11 cellular contexts compared by ENCODE assay signal in the genomic region with DNA sequence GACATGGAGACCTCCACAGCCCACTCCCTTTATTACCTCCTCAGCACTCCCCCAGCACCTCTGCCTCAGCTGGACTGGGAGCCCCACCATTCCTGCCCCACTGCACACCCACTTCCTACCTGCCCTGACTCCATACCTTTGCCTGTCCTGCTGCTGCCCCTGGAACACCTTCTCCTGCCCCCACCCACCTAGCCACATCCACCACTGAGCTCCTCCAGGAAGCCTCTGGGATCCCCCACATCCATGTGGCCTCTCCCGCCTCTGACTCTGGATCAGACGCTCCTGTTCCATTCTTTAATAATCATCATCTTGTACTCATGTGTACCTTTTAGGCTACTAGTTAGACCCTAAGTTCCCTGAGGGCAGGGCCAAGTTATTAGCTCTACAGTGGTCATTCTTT. TPM values are rescaled to one million over a fixed set of nuclear protein-coding genes. Genes with fewer than 3 reads are reported as not detected.
A peak's percentile ranks its signal among the peaks of the same experiment; 100 is the strongest.
DNase-seq lines count a peak whose midpoint lies in the region; ATAC-seq and TF ChIP-seq lines count a peak whose summit lies in the region.
"Had no signal": no experiment of that assay in that cellular context is flagged by ENCODE, and none has a peak within 500 bp of the region (broad histone marks: within the 10 kb centered on the region; RNA-seq: fewer than 3 reads in every experiment).

No MANE protein-coding gene starts in this region.

- peak overlapping the region in 9 of 10 donors; percentile 74 to 96 (median 89) for H3K27ac Mint-ChIP-seq in naive thymus-derived CD8-positive, alpha-beta T cell

- intact Hi-C loops in left ventricle myocardium inferior (cut with micrococcal nuclease) (no loop called here), Right ventricle myocardium inferior (cut with DNase I) (no loop called here), upper lobe of right lung (cut with DNase I) (loop anchor here (10.0 kb wide), 1 partner anchor 64 kb away; a partner anchor contains a TSS)

- H4K20me1 ChIP-seq in Karpas-422 (ENCODE audit: insufficient read depth, low read depth, low read length): peaks cover 14% of the 10 kb centered on the region

- H3K27me3 ChIP-seq in left ventricle myocardium inferior (ENCODE audit: low read depth) (no peaks in the 10 kb centered on the region), upper lobe of right lung (no peaks in the 10 kb centered on the region), Karpas-422 (ENCODE audit: low read length) (no peaks in the 10 kb centered on the region)
- H3K27me3 ChIP-seq: BLaER1 had no signal

- POLR2A ChIA-PET in naive thymus-derived CD8-positive, alpha-beta T cell (lab: Charles Lee): no interaction called here

- ATAC-seq in Right ventricle myocardium inferior (no peak), upper lobe of right lung (no peak)
- ATAC-seq in naive thymus-derived CD8-positive, alpha-beta T cell: no peak

- H3K4me3 Mint-ChIP-seq in naive thymus-derived CD8-positive, alpha-beta T cell: peak overlapping the region in 3 of 10 donors; percentile 26 to 53 (median 49)

- no peak overlapping the region for H3K9ac ChIP-seq in Karpas-422 (ENCODE audit: low read length)
- H3K9ac ChIP-seq: BLaER1, KMS-11 had no signal

- TF ChIP-seq CTCF in left ventricle myocardium inferior (IDR thresholded peaks at IDR 0.05; ENCODE audit: borderline replicate concordance): no peak
- no peak for TF ChIP-seq CTCF in upper lobe of right lung (IDR thresholded peaks at IDR 0.05)

- H3K9me3 Mint-ChIP-seq in naive thymus-derived CD8-positive, alpha-beta T cell: no peaks in the 10 kb centered on the region

- H3K36me3 ChIP-seq in left ventricle myocardium inferior (no peaks in the 10 kb centered on the region), upper lobe of right lung (peaks cover 5% of the 10 kb centered on the region), Karpas-422 (ENCODE audit: insufficient read depth, low read length) (0 out of 2 replicates have a peak, but pooled peaks cover 10% of the 10 kb centered on the region)

- H3K27me3 Mint-ChIP-seq in naive thymus-derived CD8-positive, alpha-beta T cell: no peaks in the 10 kb centered on the region

- peaks cover 0 to 20% (median 7%) of the 10 kb centered on the region in 3 donors for H3K36me3 Mint-ChIP-seq in naive thymus-derived CD8-positive, alpha-beta T cell

- no peak overlapping the region for H2AFZ ChIP-seq in Karpas-422 (ENCODE audit: low read length)

- H3K27ac ChIP-seq in left ventricle myocardium inferior (replicated peaks) (peak overlapping the region; percentile 100), cingulate gyrus (ENCODE audit: low read depth, low read length) (peak overlapping the region; percentile 97), upper lobe of right lung (peak overlapping the region; percentile 100), Karpas-422 (ENCODE audit: low read length) (no peak overlapping the region)
- H3K27ac ChIP-seq: BLaER1, KMS-11 had no signal

- DNase-seq in left ventricle myocardium inferior (no peak), Right ventricle myocardium inferior (ENCODE audit: missing footprints) (no peak), upper lobe of right lung (no peak), medulla oblongata (ENCODE audit: extremely low spot score) (no peak), NCI-H345 treated with DMSO at 0.1 percent for 48 hours (lab: John Stamatoyannopoulos, UW; ENCODE audit: unreplicated experiment) (no peak), Karpas-422 (no peak)
- no peak for DNase-seq in naive thymus-derived CD8-positive, alpha-beta T cell
- DNase-seq: NCI-H2171 had no signal

- no peak overlapping the region for H3K4me2 ChIP-seq in Karpas-422 (ENCODE audit: low read depth, low read length, poor library complexity, severe bottlenecking)
- H3K4me2 ChIP-seq: KMS-11 had no signal

- H3K9me3 ChIP-seq in left ventricle myocardium inferior (replicated peaks) (no peaks in the 10 kb centered on the region), upper lobe of right lung (no peaks in the 10 kb centered on the region), Karpas-422 (ENCODE audit: low read length) (no peaks in the 10 kb centered on the region)
- H3K9me3 ChIP-seq: BLaER1 had no signal

- no peaks in the 10 kb centered on the region for H3K9me2 ChIP-seq in Karpas-422 (replicated peaks; ENCODE audit: insufficient read depth, low read length)

- H3K79me2 ChIP-seq in Karpas-422 (ENCODE audit: low read length): peaks cover 85% of the 10 kb centered on the region

- H3K4me3 ChIP-seq in left ventricle myocardium inferior (no peak overlapping the region), upper lobe of right lung (no peak overlapping the region), Karpas-422 (ENCODE audit: low read length) (no peak overlapping the region)
- H3K4me3 ChIP-seq: BLaER1 had no signal

- H3K4me1 ChIP-seq in left ventricle myocardium inferior (peaks cover 78% of the 10 kb centered on the region), upper lobe of right lung (peaks cover 54% of the 10 kb centered on the region), Karpas-422 (ENCODE audit: low read length) (peaks cover 22% of the 10 kb centered on the region)

- H3K4me1 Mint-ChIP-seq in naive thymus-derived CD8-positive, alpha-beta T cell: peaks cover 3 to 45% (median 38%) of the 10 kb centered on the region in 4 donors

RNA-seq across cellular contexts. Expression of a gene that starts 2.2 kb away (rescaled TPM):
- total RNA-seq in left ventricle myocardium inferior: 2.2 TPM
- total RNA-seq in Right ventricle myocardium inferior: 1.2 TPM
- total RNA-seq in naive thymus-derived CD8-positive, alpha-beta T cell: 1 to 10 TPM; 2.7 to 3.3 TPM
- polyA plus RNA-seq in naive thymus-derived CD8-positive, alpha-beta T cell: 1 to 10 TPM in 1 of 3 donors, under 1 TPM in 2; 0.81 to 1.5 (median 0.98) TPM
- 10.9 TPM for total RNA-seq in upper lobe of right lung
- 1.8 TPM in 1 of 2 replicates, not detected in the other for total RNA-seq in Karpas-422 (2014; rRNA removed; shearing (Covaris generic); ENCODE audit: low replicate concordance)
